ENCODE assay signal across 19 cellular contexts in the genomic region with DNA sequence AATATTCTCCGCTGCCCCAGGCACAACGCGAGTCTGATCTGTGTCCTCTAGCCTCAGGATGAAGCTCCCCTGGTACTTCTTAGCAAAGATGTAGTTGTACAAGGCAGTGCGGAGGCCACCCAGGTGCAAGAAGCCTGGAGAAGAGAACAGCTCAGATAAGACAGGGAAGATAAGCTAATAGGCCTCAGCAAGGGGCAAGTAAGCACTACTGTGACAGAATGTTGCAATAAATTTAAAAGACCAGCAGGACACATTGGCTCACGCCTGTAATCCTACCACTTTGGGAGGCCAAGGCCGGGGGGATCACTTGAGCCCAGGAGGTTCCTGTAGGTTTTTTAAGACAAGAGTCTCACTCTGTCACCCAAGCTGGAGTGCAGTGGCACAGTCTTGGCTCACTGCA. TPM values are rescaled to one million over a fixed set of nuclear protein-coding genes. Genes with fewer than 3 reads are reported as not detected.
DNase-seq lines count a peak whose midpoint lies in the region; ATAC-seq, FAIRE-seq and TF ChIP-seq lines count a peak whose summit lies in the region.
"Had no signal": no experiment of that assay in that cellular context is flagged by ENCODE, and none has a peak within 500 bp of the region (broad histone marks: within the 10 kb centered on the region; RNA-seq: fewer than 3 reads in every experiment).

No MANE protein-coding gene starts in this region.

- peaks cover 12% of the 10 kb centered on the region for H3K79me2 ChIP-seq in HepG2 (ENCODE audit: insufficient read depth, low read length)

- H3K4me2 ChIP-seq in HepG2 (ENCODE audit: low read depth, low read length) = no peak overlapping the region
- H3K4me2 ChIP-seq: BLaER1 treated with 17β-estradiol and CSF1 and Interleukin-3, amounts not matched to agents 10 nM and 100 nM had no signal

- DNase-seq in HepG2 (ENCODE audit: low spot score) = no peak
- no peak for DNase-seq in right lobe of liver
- DNase-seq in endothelial cell (ENCODE audit: low spot score) = no peak
- DNase-seq in progenitor cell of endocrine pancreas (ENCODE audit: low spot score, unreplicated experiment) = no peak
- DNase-seq in urothelium cell line (ENCODE audit: low spot score) = no peak
- no peak for DNase-seq in activated T-cell treated with anti-CD3 and anti-CD28 coated beads, Interleukin-2, amount 50 U/mL, for 4 hours
- DNase-seq: COR-L47, DMS 273 treated with DMSO at 0.1 percent for 48 hours, DMS53, DND-41, EL, H9 had no signal

- CTCF ChIA-PET in HepG2 (lab: Yijun Ruan, JAX; ENCODE audit: low intra/inter-chr PET ratio, low total read pairs) = no interaction called here

- intact Hi-C loops in HepG2 (cut with micrococcal nuclease; ENCODE audit: unreplicated experiment) (no loop called here), right lobe of liver (cut with DNase I) (no loop called here)

- WGBS in HepG2 (ENCODE audit: low lambda C conversion rate) = 92% methylated on average over 6 of the region's 6 CpGs
- WGBS in right lobe of liver (ENCODE audit: insufficient coverage, low coverage, low lambda C conversion rate, missing lambda C conversion rate) = 75% methylated on average over 4 of the region's 6 CpGs

- H3K4me3 ChIP-seq in HepG2 (replicated peaks in 1 of 3; ENCODE audit: insufficient read depth in 1 of 3, low read depth in 2 of 3, low read length in 3 of 3) (no peak overlapping the region), right lobe of liver (no peak overlapping the region)
- H3K4me3 ChIP-seq: BLaER1 treated with 17β-estradiol and CSF1 and Interleukin-3, amounts not matched to agents 10 nM and 100 nM had no signal

- H3K9me3 Mint-ChIP-seq in endothelial cell (ENCODE audit: unreplicated experiment) (no peaks in the 10 kb centered on the region), progenitor cell of endocrine pancreas (ENCODE audit: low read depth) (no peaks in the 10 kb centered on the region)
- no peaks in the 10 kb centered on the region for H3K9me3 Mint-ChIP-seq in activated T-cell treated with anti-CD3 and anti-CD28 coated beads, Interleukin-2, amount 50 U/mL, for 4 hours
- H3K9me3 Mint-ChIP-seq: CD8-positive, alpha-beta memory T cell; H9 had no signal

- H3K4me1 Mint-ChIP-seq in endothelial cell (ENCODE audit: unreplicated experiment) = peaks cover 10% of the 10 kb centered on the region
- H3K4me1 Mint-ChIP-seq in progenitor cell of endocrine pancreas (ENCODE audit: low read depth) = peaks cover 2% of the 10 kb centered on the region
- H3K4me1 Mint-ChIP-seq in activated T-cell treated with anti-CD3 and anti-CD28 coated beads, Interleukin-2, amount 50 U/mL, for 4 hours (ENCODE audit: low read depth) = peaks cover 11% of the 10 kb centered on the region

- H3K36me3 ChIP-seq in HepG2 (replicated peaks in 1 of 2; ENCODE audit: control insufficient read depth in 1 of 2, insufficient read depth in 2 of 2, low read length in 2 of 2) (peaks cover 37 to 54% of the 10 kb centered on the region in 2 experiments), right lobe of liver (peaks cover 0 to 47% (median 24%) of the 10 kb centered on the region in 4 donors)

- no peak overlapping the region for H3K27ac ChIP-seq in HepG2 (ENCODE audit: extremely low read length, insufficient read depth, low read length)
- H3K27ac ChIP-seq in right lobe of liver = no peak overlapping the region
- H3K27ac ChIP-seq: BLaER1 treated with 17β-estradiol and CSF1 and Interleukin-3, amounts not matched to agents 10 nM and 100 nM had no signal

- TF ChIP-seq CTCF in HepG2 (CRISPR knock-in tag; IDR thresholded peaks at IDR 0.05) = no peak
- TF ChIP-seq CTCF in right lobe of liver (IDR thresholded peaks at IDR 0.05) = no peak
- TF ChIP-seq CTCF in endothelial cell (IDR thresholded peaks at IDR 0.05; ENCODE audit: unreplicated experiment) = no peak
- no peak for TF ChIP-seq CTCF in progenitor cell of endocrine pancreas (IDR thresholded peaks at IDR 0.05; ENCODE audit: unreplicated experiment)

- H3K27me3 ChIP-seq in HepG2 (ENCODE audit: control insufficient read depth in 1 of 2, insufficient read depth in 2 of 2, low read length in 2 of 2) (no peaks in the 10 kb centered on the region; a peak in 1 of 5 replicates), right lobe of liver (no peaks in the 10 kb centered on the region)
- H3K27me3 ChIP-seq: BLaER1 treated with 17β-estradiol and CSF1 and Interleukin-3, amounts not matched to agents 10 nM and 100 nM had no signal

- peak overlapping the region; percentile 76 for H3K27ac Mint-ChIP-seq in endothelial cell (ENCODE audit: unreplicated experiment)
- peak overlapping the region; percentile 56 for H3K27ac Mint-ChIP-seq in progenitor cell of endocrine pancreas
- H3K27ac Mint-ChIP-seq: B cell; CD8-positive, alpha-beta memory T cell had no signal

- peak overlapping the region; percentile 19 for H3K4me3 Mint-ChIP-seq in endothelial cell (ENCODE audit: unreplicated experiment)
- H3K4me3 Mint-ChIP-seq in progenitor cell of endocrine pancreas (ENCODE audit: low read depth) = no peak overlapping the region
- no peak overlapping the region for H3K4me3 Mint-ChIP-seq in activated T-cell treated with anti-CD3 and anti-CD28 coated beads, Interleukin-2, amount 50 U/mL, for 4 hours
- H3K4me3 Mint-ChIP-seq: B cell; CD8-positive, alpha-beta memory T cell; H9 had no signal

- no peak for TF ChIP-seq POLR2A in HepG2 (IDR thresholded peaks at IDR 0.05; ENCODE audit: insufficient read depth in 1 of 2, low read depth in 2 of 2, low read length in 2 of 2)
- TF ChIP-seq POLR2A in right lobe of liver (IDR thresholded peaks at IDR 0.05) = no peak

- H2AFZ ChIP-seq in HepG2 (ENCODE audit: low read length) = no peak overlapping the region

- FAIRE-seq in HepG2 (lab: Jason Lieb, UNC) (no peak), urothelium cell line (lab: Jason Lieb, UNC) (no peak)
- FAIRE-seq: G401.6, GM12891, GM19239, H1 had no signal

- BruUV-seq in HepG2 (replicated peaks; lab: Mats Ljungman, UMichigan) = no TSS peak

- H3K4me1 ChIP-seq in HepG2 (ENCODE audit: insufficient read depth, low read length) = peaks cover 22% of the 10 kb centered on the region
- H3K4me1 ChIP-seq in right lobe of liver = peaks cover 0 to 6% (median 2%) of the 10 kb centered on the region in 4 donors

- no peaks in the 10 kb centered on the region for H4K20me1 ChIP-seq in HepG2 (ENCODE audit: insufficient read depth, low read length)

- no peak for TF ChIP-seq RAD21 in HepG2 (CRISPR knock-in tag; IDR thresholded peaks at IDR 0.05)

- H3K9me3 ChIP-seq in HepG2 (ENCODE audit: low read length) (no peaks in the 10 kb centered on the region), right lobe of liver (no peaks in the 10 kb centered on the region)

- no peak overlapping the region for H3K9ac ChIP-seq in HepG2 (ENCODE audit: insufficient read depth, low read depth, low read length)
- H3K9ac ChIP-seq: BLaER1 treated with 17β-estradiol and CSF1 and Interleukin-3, amounts not matched to agents 10 nM and 100 nM had no signal

- POLR2A ChIA-PET in HepG2 (lab: Yijun Ruan, JAX) = interaction anchor here (3.2 kb wide), 1 partner anchor 12 kb away, joined by 11 read pairs; no protein-coding TSS in a partner anchor

- H3K27me3 Mint-ChIP-seq in endothelial cell (ENCODE audit: unreplicated experiment) (peaks cover 2% of the 10 kb centered on the region), progenitor cell of endocrine pancreas (no peaks in the 10 kb centered on the region)
- no peaks in the 10 kb centered on the region for H3K27me3 Mint-ChIP-seq in activated T-cell treated with anti-CD3 and anti-CD28 coated beads, Interleukin-2, amount 50 U/mL, for 4 hours (ENCODE audit: low read depth)
- H3K27me3 Mint-ChIP-seq: B cell; CD8-positive, alpha-beta memory T cell had no signal

- TF ChIP-seq EP300 in HepG2 (IDR thresholded peaks at IDR 0.05; ENCODE audit: low read depth in 2 of 2, low read length in 2 of 2) (no peak), HepG2 (CRISPR knock-in tag; IDR thresholded peaks at IDR 0.05; ENCODE audit: borderline replicate concordance) (no peak)

- in situ Hi-C loops in HepG2 (cut with HindIII; ENCODE audit: extremely low pct_ligation_motif_present, low pct_unique_long_range_greater_than_20kb) = no loop called here

- H3K36me3 Mint-ChIP-seq in endothelial cell (ENCODE audit: low read depth, unreplicated experiment) (peaks cover 11% of the 10 kb centered on the region), progenitor cell of endocrine pancreas (ENCODE audit: insufficient read depth) (peaks cover 9% of the 10 kb centered on the region)
- H3K36me3 Mint-ChIP-seq in activated T-cell treated with anti-CD3 and anti-CD28 coated beads, Interleukin-2, amount 50 U/mL, for 4 hours (ENCODE audit: insufficient read depth) = peaks cover 23% of the 10 kb centered on the region

- ATAC-seq in HepG2 (no peak), right lobe of liver (no peak)
- ATAC-seq in activated T-cell treated with anti-CD3 and anti-CD28 coated beads, Interleukin-2, amount 50 U/mL, for 4 hours = no peak

RNA-seq across cellular contexts. Expression of a gene that starts 5.0 kb away (rescaled TPM):
- total RNA-seq in HepG2 (2016; rRNA removed; fragmentation: Illumina TruSeq; extraction: Trizol) = 80.4 and 84.2 TPM in 2 replicates
- total RNA-seq in HepG2 (2016; cell fraction: cytosol; rRNA removed; fragmentation: Illumina TruSeq; extraction: Trizol; ENCODE audit: low read depth) = 18.1 and 20.7 TPM in 2 replicates
- total RNA-seq in HepG2 (2016; cell fraction: insoluble cytoplasmic fraction; rRNA removed; fragmentation: Illumina TruSeq; extraction: Trizol) = 79.1 and 84.4 TPM in 2 replicates
- 44.8 and 49.7 TPM in 2 replicates for total RNA-seq in HepG2 (2016; cell fraction: membrane; rRNA removed; fragmentation: Illumina TruSeq; extraction: Trizol)
- 64.8 and 79.0 TPM in 2 replicates for total RNA-seq in HepG2 (2016; cell fraction: nucleus; rRNA removed; fragmentation: Illumina TruSeq; extraction: Trizol)
- 49.4 and 54.7 TPM in 2 replicates for polyA plus RNA-seq in HepG2 (2011; rRNA removed)
- polyA plus RNA-seq in HepG2 (2011; cell fraction: cytosol; rRNA removed) = 41.5 and 46.7 TPM in 2 replicates
- polyA plus RNA-seq in HepG2 (2011; cell fraction: nucleus; rRNA removed) = 131 and 162 TPM in 2 replicates
- polyA plus RNA-seq in HepG2 (2012) = 27.0 and 35.2 TPM in 2 replicates
- 8.2 and 10.2 TPM in 2 replicates for polyA plus RNA-seq in HepG2 (2016; cell fraction: cytosol; fragmentation: Illumina TruSeq; extraction: Trizol; ENCODE audit: low read depth)
- 69.7 and 75.5 TPM in 2 replicates for polyA plus RNA-seq in HepG2 (2016; cell fraction: insoluble cytoplasmic fraction; fragmentation: Illumina TruSeq; extraction: Trizol; ENCODE audit: low read depth)
- 20.9 and 22.2 TPM in 2 replicates for polyA plus RNA-seq in HepG2 (2016; cell fraction: membrane; fragmentation: Illumina TruSeq; extraction: Trizol; ENCODE audit: low read depth)
- polyA plus RNA-seq in HepG2 (2016; cell fraction: nucleus; fragmentation: Illumina TruSeq; extraction: Trizol; ENCODE audit: insufficient read depth, low read depth) = 59.4 and 64.9 TPM in 2 replicates
- 142 and 329 TPM in 2 replicates for polyA minus RNA-seq in HepG2 (2011; rRNA and poly(A)+ RNA removed; ENCODE audit: low replicate concordance)
- 36.3 and 43.7 TPM in 2 replicates for polyA minus RNA-seq in HepG2 (2011; cell fraction: cytosol; rRNA and poly(A)+ RNA removed)
- 112 and 117 TPM in 2 replicates for polyA minus RNA-seq in HepG2 (2011; cell fraction: nucleus; rRNA and poly(A)+ RNA removed)
- total RNA-seq in right lobe of liver = 10 to 100 TPM; 14.9 to 47.7 (median 15.9) TPM
- total RNA-seq in endothelial cell (ENCODE audit: unreplicated experiment) = 14.1 TPM
- 24.7 and 26.6 TPM in 2 replicates for total RNA-seq in progenitor cell of endocrine pancreas
- 10 to 100 TPM; 30.8 to 37.1 (median 33.3) TPM for total RNA-seq in activated T-cell treated with anti-CD3 and anti-CD28 coated beads, Interleukin-2, amount 50 U/mL, for 4 hours

RNA-seq across cellular contexts. Expression of a gene that starts 5.4 kb away (rescaled TPM):
- total RNA-seq in HepG2 (2016; rRNA removed; fragmentation: Illumina TruSeq; extraction: Trizol) = 111 and 142 TPM in 2 replicates
- total RNA-seq in HepG2 (2016; cell fraction: cytosol; rRNA removed; fragmentation: Illumina TruSeq; extraction: Trizol; ENCODE audit: low read depth) = 27.2 and 33.8 TPM in 2 replicates
- 112 and 143 TPM in 2 replicates for total RNA-seq in HepG2 (2016; cell fraction: insoluble cytoplasmic fraction; rRNA removed; fragmentation: Illumina TruSeq; extraction: Trizol)
- 46.0 and 47.2 TPM in 2 replicates for total RNA-seq in HepG2 (2016; cell fraction: membrane; rRNA removed; fragmentation: Illumina TruSeq; extraction: Trizol)
- 80.6 and 99.3 TPM in 2 replicates for total RNA-seq in HepG2 (2016; cell fraction: nucleus; rRNA removed; fragmentation: Illumina TruSeq; extraction: Trizol)
- 97.6 and 100 TPM in 2 replicates for polyA plus RNA-seq in HepG2 (2011; rRNA removed)
- polyA plus RNA-seq in HepG2 (2011; cell fraction: cytosol; rRNA removed) = 98.1 and 112 TPM in 2 replicates
- 129 and 137 TPM in 2 replicates for polyA plus RNA-seq in HepG2 (2011; cell fraction: nucleus; rRNA removed)
- 83.8 and 88.4 TPM in 2 replicates for polyA plus RNA-seq in HepG2 (2012)
- polyA plus RNA-seq in HepG2 (2016; cell fraction: cytosol; fragmentation: Illumina TruSeq; extraction: Trizol; ENCODE audit: low read depth) = 31.2 and 32.8 TPM in 2 replicates
- 119 and 123 TPM in 2 replicates for polyA plus RNA-seq in HepG2 (2016; cell fraction: insoluble cytoplasmic fraction; fragmentation: Illumina TruSeq; extraction: Trizol; ENCODE audit: low read depth)
- polyA plus RNA-seq in HepG2 (2016; cell fraction: membrane; fragmentation: Illumina TruSeq; extraction: Trizol; ENCODE audit: low read depth) = 30.0 and 32.3 TPM in 2 replicates
- 89.9 and 95.2 TPM in 2 replicates for polyA plus RNA-seq in HepG2 (2016; cell fraction: nucleus; fragmentation: Illumina TruSeq; extraction: Trizol; ENCODE audit: insufficient read depth, low read depth)
- polyA minus RNA-seq in HepG2 (2011; rRNA and poly(A)+ RNA removed; ENCODE audit: low replicate concordance) = 49.6 and 117 TPM in 2 replicates
- 61.7 and 68.8 TPM in 2 replicates for polyA minus RNA-seq in HepG2 (2011; cell fraction: cytosol; rRNA and poly(A)+ RNA removed)
- 155 and 167 TPM in 2 replicates for polyA minus RNA-seq in HepG2 (2011; cell fraction: nucleus; rRNA and poly(A)+ RNA removed)
- 10 to 100 TPM; 27.6 to 50.5 (median 37.4) TPM for total RNA-seq in right lobe of liver
- total RNA-seq in endothelial cell (ENCODE audit: unreplicated experiment) = 89.1 TPM
- 101 and 106 TPM in 2 replicates for total RNA-seq in progenitor cell of endocrine pancreas
- total RNA-seq in activated T-cell treated with anti-CD3 and anti-CD28 coated beads, Interleukin-2, amount 50 U/mL, for 4 hours = 10 to 100 TPM; 69.8 to 73.8 (median 70.0) TPM

RNA-seq across cellular contexts. Expression of a gene that starts 41.9 kb away (rescaled TPM):
- total RNA-seq in HepG2 (2016; rRNA removed; fragmentation: Illumina TruSeq; extraction: Trizol) = 69.8 and 93.1 TPM in 2 replicates
- total RNA-seq in HepG2 (2016; cell fraction: cytosol; rRNA removed; fragmentation: Illumina TruSeq; extraction: Trizol; ENCODE audit: low read depth) = 52.6 and 57.4 TPM in 2 replicates
- total RNA-seq in HepG2 (2016; cell fraction: insoluble cytoplasmic fraction; rRNA removed; fragmentation: Illumina TruSeq; extraction: Trizol) = 76.8 and 80.6 TPM in 2 replicates
- total RNA-seq in HepG2 (2016; cell fraction: membrane; rRNA removed; fragmentation: Illumina TruSeq; extraction: Trizol) = 41.5 and 45.8 TPM in 2 replicates
- 84.5 and 97.4 TPM in 2 replicates for total RNA-seq in HepG2 (2016; cell fraction: nucleus; rRNA removed; fragmentation: Illumina TruSeq; extraction: Trizol)
- polyA plus RNA-seq in HepG2 (2011; rRNA removed) = 51.5 and 52.3 TPM in 2 replicates
- 25.4 and 28.7 TPM in 2 replicates for polyA plus RNA-seq in HepG2 (2011; cell fraction: cytosol; rRNA removed)
- polyA plus RNA-seq in HepG2 (2011; cell fraction: nucleus; rRNA removed) = 184 and 204 TPM in 2 replicates
- polyA plus RNA-seq in HepG2 (2012) = 70.4 and 97.1 TPM in 2 replicates
- polyA plus RNA-seq in HepG2 (2016; cell fraction: cytosol; fragmentation: Illumina TruSeq; extraction: Trizol; ENCODE audit: low read depth) = 4.7 and 5.8 TPM in 2 replicates
- polyA plus RNA-seq in HepG2 (2016; cell fraction: insoluble cytoplasmic fraction; fragmentation: Illumina TruSeq; extraction: Trizol; ENCODE audit: low read depth) = 87.5 and 99.8 TPM in 2 replicates
- polyA plus RNA-seq in HepG2 (2016; cell fraction: membrane; fragmentation: Illumina TruSeq; extraction: Trizol; ENCODE audit: low read depth) = 11.1 and 11.7 TPM in 2 replicates
- 238 and 249 TPM in 2 replicates for polyA plus RNA-seq in HepG2 (2016; cell fraction: nucleus; fragmentation: Illumina TruSeq; extraction: Trizol; ENCODE audit: insufficient read depth, low read depth)
- polyA minus RNA-seq in HepG2 (2011; rRNA and poly(A)+ RNA removed; ENCODE audit: low replicate concordance) = 58.5 and 111 TPM in 2 replicates
- polyA minus RNA-seq in HepG2 (2011; cell fraction: cytosol; rRNA and poly(A)+ RNA removed) = 31.9 and 47.6 TPM in 2 replicates
- 134 and 143 TPM in 2 replicates for polyA minus RNA-seq in HepG2 (2011; cell fraction: nucleus; rRNA and poly(A)+ RNA removed)
- total RNA-seq in right lobe of liver = 10 to 100 TPM; 19.2 to 31.7 (median 27.8) TPM
- 65.1 TPM for total RNA-seq in endothelial cell (ENCODE audit: unreplicated experiment)
- 87.5 and 89.9 TPM in 2 replicates for total RNA-seq in progenitor cell of endocrine pancreas
- total RNA-seq in activated T-cell treated with anti-CD3 and anti-CD28 coated beads, Interleukin-2, amount 50 U/mL, for 4 hours = 10 to 100 TPM; 66.0 to 82.9 (median 70.0) TPM

RNA-seq across cellular contexts. Expression of a gene that starts 43.9 kb away (rescaled TPM):
- total RNA-seq in HepG2 (2016; rRNA removed; fragmentation: Illumina TruSeq; extraction: Trizol) = 601 and 760 TPM in 2 replicates
- 295 and 299 TPM in 2 replicates for total RNA-seq in HepG2 (2016; cell fraction: cytosol; rRNA removed; fragmentation: Illumina TruSeq; extraction: Trizol; ENCODE audit: low read depth)
- total RNA-seq in HepG2 (2016; cell fraction: insoluble cytoplasmic fraction; rRNA removed; fragmentation: Illumina TruSeq; extraction: Trizol) = 602 and 798 TPM in 2 replicates
- 285 and 300 TPM in 2 replicates for total RNA-seq in HepG2 (2016; cell fraction: membrane; rRNA removed; fragmentation: Illumina TruSeq; extraction: Trizol)
- total RNA-seq in HepG2 (2016; cell fraction: nucleus; rRNA removed; fragmentation: Illumina TruSeq; extraction: Trizol) = 185 and 192 TPM in 2 replicates
- polyA plus RNA-seq in HepG2 (2011; rRNA removed) = 192 and 221 TPM in 2 replicates
- 288 and 387 TPM in 2 replicates for polyA plus RNA-seq in HepG2 (2011; cell fraction: cytosol; rRNA removed)
- 84.1 and 87.7 TPM in 2 replicates for polyA plus RNA-seq in HepG2 (2011; cell fraction: nucleus; rRNA removed)
- polyA plus RNA-seq in HepG2 (2012) = 224 and 262 TPM in 2 replicates
- polyA plus RNA-seq in HepG2 (2016; cell fraction: cytosol; fragmentation: Illumina TruSeq; extraction: Trizol; ENCODE audit: low read depth) = 233 and 257 TPM in 2 replicates
- polyA plus RNA-seq in HepG2 (2016; cell fraction: insoluble cytoplasmic fraction; fragmentation: Illumina TruSeq; extraction: Trizol; ENCODE audit: low read depth) = 608 and 670 TPM in 2 replicates
- polyA plus RNA-seq in HepG2 (2016; cell fraction: membrane; fragmentation: Illumina TruSeq; extraction: Trizol; ENCODE audit: low read depth) = 191 and 215 TPM in 2 replicates
- 276 and 279 TPM in 2 replicates for polyA plus RNA-seq in HepG2 (2016; cell fraction: nucleus; fragmentation: Illumina TruSeq; extraction: Trizol; ENCODE audit: insufficient read depth, low read depth)
- polyA minus RNA-seq in HepG2 (2011; rRNA and poly(A)+ RNA removed; ENCODE audit: low replicate concordance) = 41.0 and 74.5 TPM in 2 replicates
- 75.4 and 99.6 TPM in 2 replicates for polyA minus RNA-seq in HepG2 (2011; cell fraction: cytosol; rRNA and poly(A)+ RNA removed)
- polyA minus RNA-seq in HepG2 (2011; cell fraction: nucleus; rRNA and poly(A)+ RNA removed) = 33.9 and 41.0 TPM in 2 replicates
- 10 to 100 TPM; 53.9 to 87.3 (median 63.9) TPM for total RNA-seq in right lobe of liver
- 91.7 TPM for total RNA-seq in endothelial cell (ENCODE audit: unreplicated experiment)
- total RNA-seq in progenitor cell of endocrine pancreas = 75.9 and 80.2 TPM in 2 replicates
- 100 to 1,000 TPM; 196 to 225 (median 220) TPM for total RNA-seq in activated T-cell treated with anti-CD3 and anti-CD28 coated beads, Interleukin-2, amount 50 U/mL, for 4 hours
